In genomic region chr10:26357203-26357602, GRCh38 we compare ENCODE assay signal across 1 cellular context.
TF ChIP-seq lines count a peak whose summit lies in the region.

No MANE protein-coding gene starts in this region.

TF ChIP-seq in GM23338, 12 proteins besides CTCF, POLR2A, EP300 and RAD21 (continued from another document):
- TF ChIP-seq CREB1 (CRISPR knock-in tag; IDR thresholded peaks at IDR 0.05; ENCODE audit: low read depth) (no peak), EZH2 (IDR thresholded peaks at IDR 0.05; ENCODE audit: low read depth, unreplicated experiment) (no peak), EZH2phosphoT487 (IDR thresholded peaks at IDR 0.05; ENCODE audit: unreplicated experiment) (no peak), ZNF331 (CRISPR knock-in tag; IDR thresholded peaks at IDR 0.05; ENCODE audit: low read depth) (no peak)
